ENCODE assay signal across 14 cellular contexts in the genomic region with DNA sequence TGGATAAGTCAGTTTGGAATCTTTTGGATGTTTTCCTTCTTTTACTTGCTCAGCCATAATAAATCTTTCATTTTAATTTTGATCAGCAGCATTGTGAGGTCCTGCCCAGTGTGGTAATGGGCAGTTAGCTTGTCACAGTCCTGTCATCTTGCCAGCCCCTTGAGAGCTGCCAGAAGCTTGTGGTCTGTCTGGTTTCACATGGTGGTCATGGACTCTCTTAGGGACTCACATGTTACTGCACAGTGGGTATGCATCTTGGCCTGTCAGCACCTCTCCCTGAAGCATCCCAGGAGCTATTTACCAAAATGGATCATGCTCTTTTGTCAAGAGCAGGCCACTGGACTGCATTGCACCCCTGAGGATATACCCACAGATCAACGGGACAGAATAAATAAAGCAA.
A peak's percentile ranks its signal among the peaks of the same experiment; 100 is the strongest.
DNase-seq lines count a peak whose midpoint lies in the region; ATAC-seq and TF ChIP-seq lines count a peak whose summit lies in the region.
"Had no signal": no experiment of that assay in that cellular context is flagged by ENCODE, and none has a peak within 500 bp of the region (broad histone marks: within the 10 kb centered on the region; RNA-seq: fewer than 3 reads in every experiment).

No MANE protein-coding gene starts in this region.

- no peak overlapping the region for H2AFZ ChIP-seq in MM.1S (ENCODE audit: low read length)

- H3K9me3 Mint-ChIP-seq in activated naive CD8-positive, alpha-beta T cell treated with anti-CD3 and anti-CD28 coated beads for 36 hours: no peaks in the 10 kb centered on the region
- H3K9me3 Mint-ChIP-seq: activated naive CD4-positive, alpha-beta T cell treated with anti-CD3 and anti-CD28 coated beads, Interleukin-2, amount 10 ng/mL, durations not matched to agents 7 days and 5 days had no signal

- peak; percentile 21 for DNase-seq in MM.1S
- DNase-seq in epidermal melanocyte (ENCODE audit: insufficient read length, low spot score): peak; percentile 68
- DNase-seq in renal cortical epithelial cell (ENCODE audit: low read depth): peak; percentile 58
- DNase-seq in NCI-H187 treated with DMSO at 0.1 percent for 48 hours (lab: John Stamatoyannopoulos, UW): no peak
- no peak for DNase-seq in SKM-1 treated with dmso at 0.1 percent for 144 hours (lab: John Stamatoyannopoulos, UW; ENCODE audit: unreplicated experiment)
- no peak for DNase-seq in activated naive CD8-positive, alpha-beta T cell treated with anti-CD3 and anti-CD28 coated beads for 36 hours
- DNase-seq: activated CD4-positive, alpha-beta T cell treated with anti-CD3 and anti-CD28 coated beads, Interleukin-2, amount 10 ng/mL, durations not matched to agents 7 days and 5 days; activated naive CD4-positive, alpha-beta T cell treated with anti-CD3 and anti-CD28 coated beads, Interleukin-2, amount 10 ng/mL, durations not matched to agents 7 days and 5 days; effector CD8-positive, alpha-beta T cell; KBM-7; NCI-H510A treated with DMSO at 0.1 percent for 48 hours; SHP77 had no signal

- peaks cover 2% of the 10 kb centered on the region for H3K4me1 Mint-ChIP-seq in activated naive CD8-positive, alpha-beta T cell treated with anti-CD3 and anti-CD28 coated beads for 36 hours
- H3K4me1 Mint-ChIP-seq: activated CD4-positive, alpha-beta T cell treated with anti-CD3 and anti-CD28 coated beads, Interleukin-2, amount 10 ng/mL, durations not matched to agents 7 days and 5 days; activated naive CD4-positive, alpha-beta T cell treated with anti-CD3 and anti-CD28 coated beads, Interleukin-2, amount 10 ng/mL, durations not matched to agents 7 days and 5 days had no signal

- H4K20me1 ChIP-seq in MM.1S (ENCODE audit: insufficient read depth, low read length): no peaks in the 10 kb centered on the region

- H3K4me3 ChIP-seq in MM.1S (ENCODE audit: low read length): no peak overlapping the region

- H3K9me3 ChIP-seq in MM.1S (replicated peaks; ENCODE audit: insufficient read depth, low read length): no peaks in the 10 kb centered on the region

- H3K4me2 ChIP-seq in MM.1S (ENCODE audit: low read depth, low read length): no peak overlapping the region

- TF ChIP-seq CTCF in MM.1S (IDR thresholded peaks at IDR 0.05; ENCODE audit: low read length): no peak

- ATAC-seq in GM18909 (IDR thresholded peaks at IDR 0.05; ENCODE audit: poor library complexity, unreplicated experiment) (peak; percentile 46), HG02623 (IDR thresholded peaks at IDR 0.05; ENCODE audit: unreplicated experiment) (no peak)

- H3K27ac ChIP-seq in MM.1S (ENCODE audit: low read length): peak overlapping the region; percentile 95

- H3K27me3 ChIP-seq in MM.1S (replicated peaks; ENCODE audit: insufficient read depth, low read length): no peaks in the 10 kb centered on the region

- no peaks in the 10 kb centered on the region for H3K36me3 ChIP-seq in MM.1S (replicated peaks; ENCODE audit: insufficient read depth, low read length)

- no peaks in the 10 kb centered on the region for H3K27me3 Mint-ChIP-seq in activated naive CD8-positive, alpha-beta T cell treated with anti-CD3 and anti-CD28 coated beads for 36 hours
- H3K27me3 Mint-ChIP-seq: activated CD4-positive, alpha-beta T cell treated with anti-CD3 and anti-CD28 coated beads, Interleukin-2, amount 10 ng/mL, durations not matched to agents 7 days and 5 days had no signal

- peaks cover 31% of the 10 kb centered on the region for H3K79me2 ChIP-seq in MM.1S (ENCODE audit: low read length)

- no peak overlapping the region for H3K4me3 Mint-ChIP-seq in activated naive CD8-positive, alpha-beta T cell treated with anti-CD3 and anti-CD28 coated beads for 36 hours
- H3K4me3 Mint-ChIP-seq: activated CD4-positive, alpha-beta T cell treated with anti-CD3 and anti-CD28 coated beads, Interleukin-2, amount 10 ng/mL, durations not matched to agents 7 days and 5 days; activated naive CD4-positive, alpha-beta T cell treated with anti-CD3 and anti-CD28 coated beads, Interleukin-2, amount 10 ng/mL, durations not matched to agents 7 days and 5 days had no signal

- no peaks in the 10 kb centered on the region for H3K36me3 Mint-ChIP-seq in activated naive CD8-positive, alpha-beta T cell treated with anti-CD3 and anti-CD28 coated beads for 36 hours
- H3K36me3 Mint-ChIP-seq: activated naive CD4-positive, alpha-beta T cell treated with anti-CD3 and anti-CD28 coated beads, Interleukin-2, amount 10 ng/mL, durations not matched to agents 7 days and 5 days had no signal

- H3K27ac Mint-ChIP-seq in activated naive CD8-positive, alpha-beta T cell treated with anti-CD3 and anti-CD28 coated beads for 36 hours: no peak overlapping the region
- H3K27ac Mint-ChIP-seq: activated CD4-positive, alpha-beta T cell treated with anti-CD3 and anti-CD28 coated beads, Interleukin-2, amount 10 ng/mL, durations not matched to agents 7 days and 5 days; activated naive CD4-positive, alpha-beta T cell treated with anti-CD3 and anti-CD28 coated beads, Interleukin-2, amount 10 ng/mL, durations not matched to agents 7 days and 5 days had no signal

- peaks cover 30% of the 10 kb centered on the region for H3K4me1 ChIP-seq in MM.1S (ENCODE audit: low read length)

- H3K9me2 ChIP-seq in MM.1S (replicated peaks; ENCODE audit: insufficient read depth, low read length): no peaks in the 10 kb centered on the region

- H3K9ac ChIP-seq in MM.1S (ENCODE audit: low read length): no peak overlapping the region

- 0 out of 2 replicates have a peak, but pooled peaks cover 4% of the 10 kb centered on the region for H3F3A ChIP-seq in MM.1S (ENCODE audit: insufficient read depth, low read length)

Comparison
In these comparisons a context has a peak if more than half of its experiments do, and no peak if none do; other contexts are left out.
1. DNase-seq: peak in MM.1S (single experiment), epidermal melanocyte (single experiment) and renal cortical epithelial cell (single experiment); none in NCI-H187 treated with DMSO at 0.1 percent for 48 hours (single experiment), SKM-1 treated with dmso at 0.1 percent for 144 hours (single experiment) and activated naive CD8-positive, alpha-beta T cell treated with anti-CD3 and anti-CD28 coated beads for 36 hours (single experiment).